ENCODE assay signal across 1 cellular context in genomic region chr15:58431221-58432149, GRCh38.
TF ChIP-seq lines count a peak whose summit lies in the region.

TSS of gene LIPC (plus strand) at chr15:58431991. CDS start at chr15:58432033, 42 bp downstream.

TF ChIP-seq in A549, 52 proteins besides CTCF, POLR2A, EP300 and RAD21:
- TF ChIP-seq MYC (IDR thresholded peaks at IDR 0.05; ENCODE audit: borderline replicate concordance, low read length) (no peak), E2F6 (IDR thresholded peaks at IDR 0.05; ENCODE audit: borderline replicate concordance, low read depth) (no peak), FOSL2 (IDR thresholded peaks at IDR 0.05) (no peak), FOSL2 (CRISPR knock-in tag; IDR thresholded peaks at IDR 0.05) (no peak), EHF (CRISPR knock-in tag; IDR thresholded peaks at IDR 0.05) (no peak), KDM5A (IDR thresholded peaks at IDR 0.05) (no peak), NPAS2 (CRISPR knock-in tag; IDR thresholded peaks at IDR 0.05; ENCODE audit: borderline replicate concordance) (no peak), JUN (IDR thresholded peaks at IDR 0.05) (no peak), CHD4 (IDR thresholded peaks at IDR 0.05; ENCODE audit: borderline replicate concordance) (no peak)
TF ChIP-seq in A549: peak in this region for 0.
